Comparison of ENCODE assay signal across 13 cellular contexts in the genomic region with DNA sequence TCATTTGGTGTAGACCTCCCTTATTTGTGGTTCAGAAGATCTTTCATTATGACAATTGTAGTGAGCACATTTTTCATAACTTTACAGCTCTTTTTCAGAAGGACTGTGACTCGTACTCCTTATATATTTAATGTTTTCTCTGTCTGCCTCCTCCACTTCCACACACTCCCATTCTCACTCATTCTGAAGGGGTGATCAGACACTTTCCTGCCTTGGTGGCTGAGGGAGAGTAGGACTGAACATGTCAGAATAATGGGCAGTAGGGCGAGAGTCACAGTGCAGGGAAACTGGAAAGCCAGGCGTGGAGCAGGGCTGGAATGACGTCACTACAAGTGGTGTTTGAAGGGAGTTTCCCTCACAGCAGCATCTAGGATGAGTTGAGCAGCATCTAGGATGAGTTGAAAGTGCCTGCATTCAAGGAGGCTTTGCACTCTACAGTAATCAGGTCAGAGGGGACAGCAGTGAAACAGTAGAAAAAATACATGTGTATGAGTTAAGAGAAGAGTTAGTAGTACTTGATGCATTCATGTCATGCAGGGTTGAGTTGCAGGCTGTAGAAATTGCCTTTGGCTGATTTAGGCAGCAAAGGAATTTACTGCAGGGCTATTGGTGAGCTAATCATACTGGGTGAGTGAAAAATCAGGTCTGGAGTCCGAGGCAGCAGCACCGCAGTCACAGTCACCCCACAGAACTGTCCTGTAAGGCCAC. TPM values are rescaled to one million over a fixed set of nuclear protein-coding genes. Genes with fewer than 3 reads are reported as not detected.
DNase-seq lines count a peak whose midpoint lies in the region; ATAC-seq lines count a peak whose summit lies in the region.
"Had no signal": no experiment of that assay in that cellular context is flagged by ENCODE, and none has a peak within 500 bp of the region (broad histone marks: within the 10 kb centered on the region; RNA-seq: fewer than 3 reads in every experiment).

No MANE protein-coding gene starts in this region.

- H3K4me1 Mint-ChIP-seq in activated CD8-positive, alpha-beta memory T cell treated with anti-CD3 and anti-CD28 coated beads, Interleukin-2, amount 10 ng/mL, durations not matched to agents 7 days and 5 days, result peaks cover 38% of the 10 kb centered on the region
- H3K4me1 Mint-ChIP-seq in stimulated activated memory B cell treated with anti-CD40 and anti-IgM and Interleukin-4, amounts not matched to agents 10 μg/mL and 1 μg/mL and 100 μg/mL, for 72 hours, result peaks cover 37% of the 10 kb centered on the region

- no peak overlapping the region for H4K5ac ChIP-seq in mesendoderm (ENCODE audit: low read length)

- H3K27ac Mint-ChIP-seq in activated CD8-positive, alpha-beta memory T cell treated with anti-CD3 and anti-CD28 coated beads, Interleukin-2, amount 10 ng/mL, durations not matched to agents 7 days and 5 days, result peak overlapping the region; percentile 66
- H3K27ac Mint-ChIP-seq in stimulated activated memory B cell treated with anti-CD40 and anti-IgM and Interleukin-4, amounts not matched to agents 10 μg/mL and 1 μg/mL and 100 μg/mL, for 72 hours, result peak overlapping the region; percentile 33

- H3K4ac ChIP-seq in mesendoderm (ENCODE audit: low read depth, low read length), result no peak overlapping the region

- ATAC-seq in activated CD8-positive, alpha-beta memory T cell treated with anti-CD3 and anti-CD28 coated beads, Interleukin-2, amount 10 ng/mL, durations not matched to agents 7 days and 5 days, result peak; percentile 77
- peak; percentile 31 for ATAC-seq in stimulated activated memory B cell treated with anti-CD40 and anti-IgM and Interleukin-4, amounts not matched to agents 10 μg/mL and 1 μg/mL and 100 μg/mL, for 72 hours
- no peak for ATAC-seq in HG02840 (IDR thresholded peaks at IDR 0.05; ENCODE audit: low FRiP score, unreplicated experiment)
- ATAC-seq: HCT116 had no signal

- no peak overlapping the region for H2BK5ac ChIP-seq in mesendoderm (ENCODE audit: low read length)

- peak; percentile 58 for DNase-seq in activated CD8-positive, alpha-beta memory T cell treated with anti-CD3 and anti-CD28 coated beads, Interleukin-2, amount 10 ng/mL, durations not matched to agents 7 days and 5 days
- no peak for DNase-seq in activated CD8-positive, alpha-beta memory T cell treated with anti-CD3 and anti-CD28 coated beads for 24 hours
- peak; percentile 68 to 70 for DNase-seq in activated T-cell treated with anti-CD3 and anti-CD28 coated beads, Interleukin-2, amount 50 U/mL, for 48 hours
- DNase-seq in mesendoderm (peak; percentile 30), NCI-H524 treated with DMSO at 0.1 percent for 48 hours (lab: John Stamatoyannopoulos, UW) (no peak), MG63 (no peak)
- DNase-seq: amniotic stem cell, NCI-H2107, PC-9 had no signal

- H3K36me3 ChIP-seq in mesendoderm (ENCODE audit: control insufficient read depth, insufficient read depth, low read length), result no peaks in the 10 kb centered on the region
- peaks cover 45% of the 10 kb centered on the region for H3K36me3 ChIP-seq in MG63

- H3K27ac ChIP-seq in mesendoderm (ENCODE audit: low read depth, low read length), result no peak overlapping the region
- H3K27ac ChIP-seq: PC-9 had no signal

- no peaks in the 10 kb centered on the region for H3K79me1 ChIP-seq in mesendoderm (ENCODE audit: low read length)

- no peak overlapping the region for H3K9ac ChIP-seq in mesendoderm (ENCODE audit: low read length)

- H3K18ac ChIP-seq in mesendoderm (ENCODE audit: low read length), result no peak overlapping the region

- H3K27me3 Mint-ChIP-seq in activated CD8-positive, alpha-beta memory T cell treated with anti-CD3 and anti-CD28 coated beads, Interleukin-2, amount 10 ng/mL, durations not matched to agents 7 days and 5 days, result no peaks in the 10 kb centered on the region
- H3K27me3 Mint-ChIP-seq in stimulated activated memory B cell treated with anti-CD40 and anti-IgM and Interleukin-4, amounts not matched to agents 10 μg/mL and 1 μg/mL and 100 μg/mL, for 72 hours, result no peaks in the 10 kb centered on the region

- H3K4me3 ChIP-seq in mesendoderm (ENCODE audit: low read length) (no peak overlapping the region), MG63 (no peak overlapping the region)
- H3K4me3 ChIP-seq: lung, PC-9 had no signal

- H3K4me1 ChIP-seq in mesendoderm (ENCODE audit: control insufficient read depth, low read depth, low read length), result no peaks in the 10 kb centered on the region

- no peaks in the 10 kb centered on the region for H3K27me3 ChIP-seq in mesendoderm (ENCODE audit: insufficient read depth, low read length, poor library complexity)
- no peaks in the 10 kb centered on the region for H3K27me3 ChIP-seq in MG63

- no peak overlapping the region for H2BK120ac ChIP-seq in mesendoderm (ENCODE audit: low read depth, low read length)

- no CpG with 5 or more reads among the region's 6 CpGs for WGBS in mesendoderm (ENCODE audit: extremely low coverage, insufficient coverage, low lambda C conversion rate)

- peaks cover 59% of the 10 kb centered on the region for H3K36me3 Mint-ChIP-seq in activated CD8-positive, alpha-beta memory T cell treated with anti-CD3 and anti-CD28 coated beads, Interleukin-2, amount 10 ng/mL, durations not matched to agents 7 days and 5 days
- peaks cover 60% of the 10 kb centered on the region for H3K36me3 Mint-ChIP-seq in stimulated activated memory B cell treated with anti-CD40 and anti-IgM and Interleukin-4, amounts not matched to agents 10 μg/mL and 1 μg/mL and 100 μg/mL, for 72 hours

- no peak overlapping the region for H3K23ac ChIP-seq in mesendoderm (ENCODE audit: low read length)

- H3K56ac ChIP-seq in mesendoderm (ENCODE audit: low read length), result no peak overlapping the region

- no peak overlapping the region for H2AK5ac ChIP-seq in mesendoderm (ENCODE audit: low read length)

- no peak overlapping the region for H3K4me2 ChIP-seq in mesendoderm (ENCODE audit: low read length)
- H3K4me2 ChIP-seq: PC-9 had no signal

- H4K8ac ChIP-seq in mesendoderm (ENCODE audit: low read depth, low read length), result no peak overlapping the region

- H3K9me3 ChIP-seq in MG63, result no peaks in the 10 kb centered on the region

- no peaks in the 10 kb centered on the region for H3K9me3 Mint-ChIP-seq in activated CD8-positive, alpha-beta memory T cell treated with anti-CD3 and anti-CD28 coated beads, Interleukin-2, amount 10 ng/mL, durations not matched to agents 7 days and 5 days (ENCODE audit: low read depth)
- H3K9me3 Mint-ChIP-seq in stimulated activated memory B cell treated with anti-CD40 and anti-IgM and Interleukin-4, amounts not matched to agents 10 μg/mL and 1 μg/mL and 100 μg/mL, for 72 hours, result no peaks in the 10 kb centered on the region

- CTCF ChIA-PET in activated CD8-positive, alpha-beta memory T cell treated with anti-CD3 and anti-CD28 coated beads, Interleukin-2, amount 10 ng/mL, durations not matched to agents 7 days and 5 days (lab: Charles Lee), result interaction anchor here (1.9 kb wide), 1 partner anchor 94 kb away, joined by 6 read pairs; no protein-coding TSS in a partner anchor

- H2BK15ac ChIP-seq in mesendoderm (replicated peaks; ENCODE audit: low read depth), result no peak overlapping the region

- no peaks in the 10 kb centered on the region for H3K79me2 ChIP-seq in mesendoderm (ENCODE audit: control insufficient read depth, insufficient read depth, low read length)

- H3K4me3 Mint-ChIP-seq in activated CD8-positive, alpha-beta memory T cell treated with anti-CD3 and anti-CD28 coated beads, Interleukin-2, amount 10 ng/mL, durations not matched to agents 7 days and 5 days, result no peak overlapping the region
- H3K4me3 Mint-ChIP-seq in stimulated activated memory B cell treated with anti-CD40 and anti-IgM and Interleukin-4, amounts not matched to agents 10 μg/mL and 1 μg/mL and 100 μg/mL, for 72 hours, result no peak overlapping the region

RNA-seq across cellular contexts. Expression of gene FBXL22, which starts 36.3 kb away (rescaled TPM):
- under 1 TPM; 0.56 to 0.85 TPM for total RNA-seq in activated CD8-positive, alpha-beta memory T cell treated with anti-CD3 and anti-CD28 coated beads, Interleukin-2, amount 10 ng/mL, durations not matched to agents 7 days and 5 days
- polyA plus RNA-seq in mesendoderm (2013, experiment 1 of 2), result 0.39 TPM
- polyA plus RNA-seq in mesendoderm (2013, experiment 2 of 2), result 0.42 TPM
- not detected in 2 replicates for total RNA-seq in MG63 (2014; rRNA removed; shearing (Covaris generic); ENCODE audit: low replicate concordance)

RNA-seq across cellular contexts. Expression of gene USP3, which starts 56.5 kb away (rescaled TPM):
- 10 to 100 TPM; 50.5 to 67.1 TPM for total RNA-seq in activated CD8-positive, alpha-beta memory T cell treated with anti-CD3 and anti-CD28 coated beads, Interleukin-2, amount 10 ng/mL, durations not matched to agents 7 days and 5 days
- polyA plus RNA-seq in mesendoderm (2013, experiment 1 of 2), result 10.3 TPM
- 9.1 TPM for polyA plus RNA-seq in mesendoderm (2013, experiment 2 of 2)
- 36.6 and 38.6 TPM in 2 replicates for total RNA-seq in MG63 (2014; rRNA removed; shearing (Covaris generic); ENCODE audit: low replicate concordance)

Comparison
In these comparisons a context has a peak if more than half of its experiments do, and no peak if none do; other contexts are left out.
1. DNase-seq: peak in activated CD8-positive, alpha-beta memory T cell treated with anti-CD3 and anti-CD28 coated beads, Interleukin-2, amount 10 ng/mL, durations not matched to agents 7 days and 5 days (single experiment), activated T-cell treated with anti-CD3 and anti-CD28 coated beads, Interleukin-2, amount 50 U/mL, for 48 hours (2 of 2) and mesendoderm (single experiment); none in activated CD8-positive, alpha-beta memory T cell treated with anti-CD3 and anti-CD28 coated beads for 24 hours (single experiment), NCI-H524 treated with DMSO at 0.1 percent for 48 hours (single experiment) and MG63 (single experiment).